In genomic region chr20:22728146-22728745, GRCh38 we compare ENCODE assay signal across 22 cellular contexts.
"Had no signal": no experiment of that assay in that cellular context is flagged by ENCODE, and none has a peak within 500 bp of the region (broad histone marks: within the 10 kb centered on the region; RNA-seq: fewer than 3 reads in every experiment).

No MANE protein-coding gene starts in this region.

- H3K9me3 Mint-ChIP-seq: activated T-cell treated with anti-CD3 and anti-CD28 coated beads, Interleukin-2, amount 50 U/mL, for 4 hours; mesothelial cell of epicardium; natural killer cell treated with Interleukin-12 subunit alpha and Interleukin-12 subunit beta and Interleukin-15 and Interleukin-18, amount 100 ng/mL, for 72 hours had no signal

- H3K36me3 Mint-ChIP-seq: activated naive CD8-positive, alpha-beta T cell treated with anti-CD3 and anti-CD28 coated beads for 36 hours; mesothelial cell of epicardium; natural killer cell treated with Interleukin-12 subunit alpha and Interleukin-12 subunit beta and Interleukin-15 and Interleukin-18, amount 100 ng/mL, for 72 hours; stimulated activated effector memory CD8-positive, alpha-beta T cell treated with anti-CD3 and anti-CD28 coated beads, Interleukin-12 subunit alpha, Interleukin-12 subunit beta, amount 100 ng/mL, for 72 hours had no signal

- H3K4me3 Mint-ChIP-seq: activated naive CD8-positive, alpha-beta T cell treated with anti-CD3 and anti-CD28 coated beads for 36 hours; activated T-cell treated with anti-CD3 and anti-CD28 coated beads, Interleukin-2, amount 50 U/mL, for 4 hours; mesothelial cell of epicardium; natural killer cell treated with Interleukin-12 subunit alpha and Interleukin-12 subunit beta and Interleukin-15 and Interleukin-18, amount 100 ng/mL, for 72 hours; stimulated activated effector memory CD8-positive, alpha-beta T cell treated with anti-CD3 and anti-CD28 coated beads, Interleukin-12 subunit alpha, Interleukin-12 subunit beta, amount 100 ng/mL, for 72 hours; stimulated activated naive CD8-positive, alpha-beta T cell treated with anti-CD3 and anti-CD28 coated beads, Interleukin-15, amount 100 ng/mL, for 72 hours had no signal

- H3K4me3 ChIP-seq: cardiac muscle cell, heart right ventricle, left lung, lung, ovary, prostate gland, right atrium auricular region, tibial artery had no signal

- H3K27ac Mint-ChIP-seq: activated naive CD8-positive, alpha-beta T cell treated with anti-CD3 and anti-CD28 coated beads for 36 hours; mesothelial cell of epicardium; natural killer cell treated with Interleukin-12 subunit alpha and Interleukin-12 subunit beta and Interleukin-15 and Interleukin-18, amount 100 ng/mL, for 72 hours; stimulated activated effector memory CD8-positive, alpha-beta T cell treated with anti-CD3 and anti-CD28 coated beads, Interleukin-12 subunit alpha, Interleukin-12 subunit beta, amount 100 ng/mL, for 72 hours; stimulated activated naive CD8-positive, alpha-beta T cell treated with anti-CD3 and anti-CD28 coated beads, Interleukin-15, amount 100 ng/mL, for 72 hours had no signal

- H3K27ac ChIP-seq: cardiac muscle cell, epithelial cell of prostate, heart right ventricle, left lung, ovary, prostate gland, right atrium auricular region, tibial artery had no signal

- H3K4me1 ChIP-seq: prostate gland, right atrium auricular region had no signal

- H3K4me1 Mint-ChIP-seq: activated naive CD8-positive, alpha-beta T cell treated with anti-CD3 and anti-CD28 coated beads for 36 hours; mesothelial cell of epicardium; stimulated activated effector memory CD8-positive, alpha-beta T cell treated with anti-CD3 and anti-CD28 coated beads, Interleukin-12 subunit alpha, Interleukin-12 subunit beta, amount 100 ng/mL, for 72 hours; stimulated activated naive CD8-positive, alpha-beta T cell treated with anti-CD3 and anti-CD28 coated beads, Interleukin-15, amount 100 ng/mL, for 72 hours had no signal

- H3K9me3 ChIP-seq: heart right ventricle, left lung, ovary, prostate gland, right atrium auricular region, tibial artery had no signal

- DNase-seq: activated CD4-positive, alpha-beta T cell treated with anti-CD3 and anti-CD28 coated beads for 1 hour; activated CD8-positive, alpha-beta memory T cell treated with anti-CD3 and anti-CD28 coated beads for 24 hours; activated CD8-positive, alpha-beta memory T cell treated with anti-CD3 and anti-CD28 coated beads, Interleukin-2, amount 50 U/mL, for 48 hours; activated naive CD4-positive, alpha-beta T cell treated with Interleukin-2 at 50 U/mL for 16 hours; activated naive CD8-positive, alpha-beta T cell treated with anti-CD3 and anti-CD28 coated beads for 36 hours; activated T-cell treated with anti-CD3 and anti-CD28 coated beads, Interleukin-2, amount 50 U/mL, for 4 hours; amniotic stem cell; heart right ventricle; left lung; ovary; stimulated activated CD4-positive, alpha-beta T cell treated with anti-CD3 and anti-CD28 coated beads, Interleukin-12 subunit alpha, Interleukin-12 subunit beta, amount 100 ng/mL, for 4 hours; stimulated activated naive CD8-positive, alpha-beta T cell treated with anti-CD3 and anti-CD28 coated beads, Interleukin-15, amount 100 ng/mL, for 72 hours; T-helper 9 cell; tibial artery had no signal

- ATAC-seq: activated T-cell treated with anti-CD3 and anti-CD28 coated beads, Interleukin-2, amount 50 U/mL, for 4 hours; heart right ventricle; natural killer cell treated with Interleukin-12 subunit alpha and Interleukin-12 subunit beta and Interleukin-15 and Interleukin-18, amount 100 ng/mL, for 72 hours; stimulated activated naive CD8-positive, alpha-beta T cell treated with anti-CD3 and anti-CD28 coated beads, Interleukin-15, amount 100 ng/mL, for 72 hours had no signal

- H3K27me3 ChIP-seq: cardiac muscle cell, left lung, ovary, right atrium auricular region, tibial artery had no signal

- H3K36me3 ChIP-seq: cardiac muscle cell, heart right ventricle, left lung, ovary, prostate gland, right atrium auricular region, tibial artery had no signal
